In genomic region chr16:69448470-69449193, GRCh38 we compare ENCODE assay signal across 9 cellular contexts. TPM values are rescaled to one million over a fixed set of nuclear protein-coding genes. Genes with fewer than 3 reads are reported as not detected.
DNase-seq lines count a peak whose midpoint lies in the region; ATAC-seq and TF ChIP-seq lines count a peak whose summit lies in the region.
"Had no signal": no experiment of that assay in that cellular context is flagged by ENCODE, and none has a peak within 500 bp of the region (broad histone marks: within the 10 kb centered on the region; RNA-seq: fewer than 3 reads in every experiment).

No MANE protein-coding gene starts in this region.

- peak overlapping the region; percentile 66 for H3K27ac ChIP-seq in GM23248

- ATAC-seq in HG03439 (IDR thresholded peaks at IDR 0.05; ENCODE audit: unreplicated experiment) (no peak), GM19467 (IDR thresholded peaks at IDR 0.05; ENCODE audit: unreplicated experiment) (no peak)

- peak overlapping the region; percentile 53 for H2AFZ ChIP-seq in GM23248

- peaks cover 34% of the 10 kb centered on the region for H3K4me1 ChIP-seq in GM23248 (ENCODE audit: insufficient read depth)

- no peaks in the 10 kb centered on the region for H4K20me1 ChIP-seq in GM23248 (ENCODE audit: insufficient read depth)

- H3K36me3 ChIP-seq in GM23248 (ENCODE audit: low read depth) = no peaks in the 10 kb centered on the region; the same call in 1 of the 2 replicates

- WGBS in GM23248 (ENCODE audit: low coverage in 1 of 2, low lambda C conversion rate in 2 of 2, missing lambda C conversion rate in 2 of 2), 2 experiments = 42% methylated on average over 3 of the region's 3 CpGs

- DNase-seq in GM23248 (peak; percentile 76), NCI-H774 (lab: John Stamatoyannopoulos, UW) (peak; percentile 6), fibroblast of peridontal ligament (ENCODE audit: extremely low read depth) (peak; percentile 86), retinal pigment epithelial cell (ENCODE audit: low read depth) (peak; percentile 29), T-helper 1 cell (no peak), occipital lobe (lab: John Stamatoyannopoulos, UW) (no peak)
- DNase-seq: NCI-H345 had no signal

- no peaks in the 10 kb centered on the region for H3K9me2 ChIP-seq in GM23248 (ENCODE audit: insufficient read depth)

- no peak for TF ChIP-seq CTCF in retinal pigment epithelial cell (conservative IDR thresholded peaks at IDR 0.05; ENCODE audit: low read depth, low read length)

- H3K27me3 ChIP-seq in GM23248 (replicated peaks; ENCODE audit: insufficient read depth) = no peaks in the 10 kb centered on the region

- H3K4me2 ChIP-seq in GM23248 (ENCODE audit: unreplicated experiment) = peak overlapping the region; percentile 37

- peak overlapping the region; percentile 35 for H3K9ac ChIP-seq in GM23248

- H3K9me3 ChIP-seq in GM23248 (ENCODE audit: low read depth) = no peaks in the 10 kb centered on the region

- H3F3A ChIP-seq in GM23248 (ENCODE audit: insufficient read depth) = peaks cover 33% of the 10 kb centered on the region

- peaks cover 50% of the 10 kb centered on the region for H3K79me2 ChIP-seq in GM23248 (ENCODE audit: insufficient read depth)

- in situ Hi-C loops in GM23248 (cut with MboI) = no loop called here

- peak overlapping the region; percentile 20 for H3K4me3 ChIP-seq in GM23248
- H3K4me3 ChIP-seq in retinal pigment epithelial cell (ENCODE audit: low read length) = no peak overlapping the region

RNA-seq across cellular contexts. Expression of gene CYB5B, which starts 24.2 kb away (rescaled TPM):
- 47.1 and 60.8 TPM in 2 replicates for total RNA-seq in GM23248 (2014; rRNA removed; shearing (Covaris generic))
- polyA plus RNA-seq in GM23248 (2016; fragmentation: Nextera tagmentation; extraction: Ambion mirVana) = 115 and 123 TPM in 2 replicates
- total RNA-seq in occipital lobe = 45.4 TPM

Comparison
In these comparisons a context has a peak if more than half of its experiments do, and no peak if none do; other contexts are left out.
1. DNase-seq: peak in GM23248 (single experiment), NCI-H774 (single experiment), fibroblast of peridontal ligament (single experiment) and retinal pigment epithelial cell (single experiment); none in T-helper 1 cell (0 of 5) and occipital lobe (single experiment).